In genomic region chr9:37592108-37592951, GRCh38 we compare ENCODE assay signal across 8 cellular contexts. TPM values are rescaled to one million over a fixed set of nuclear protein-coding genes. Genes with fewer than 3 reads are reported as not detected.
A peak's percentile ranks its signal among the peaks of the same experiment; 100 is the strongest.
DNase-seq lines count a peak whose midpoint lies in the region; ATAC-seq and TF ChIP-seq lines count a peak whose summit lies in the region.

Gene TOMM5 (minus strand): TSS chr9:37592597. CDS start chr9:37592532, 65 bp downstream.

- H3K9ac ChIP-seq in mucosa of rectum (ENCODE audit: low read depth in 1 of 2, low read length in 2 of 2): peak within 1 kb of the TSS; percentile 93 to 95

- H3K79me2 ChIP-seq in PC-9 (ENCODE audit: low read depth): peaks cover 40% of the 10 kb centered on the region

- POLR2A ChIA-PET in PC-9 (lab: Charles Lee; ENCODE audit: unreplicated experiment): interaction anchor here (0.5 to 0.7 kb wide), 4 partner anchors 192 to 863 kb away, joined by 3 to 14 read pairs (median 4); no protein-coding TSS in a partner anchor

- H3K4me3 ChIP-seq in Jurkat, Clone E6-1 (ENCODE audit: low read length): peak within 1 kb of the TSS; percentile 99
- H3K4me3 ChIP-seq in PC-9 (peak within 1 kb of the TSS; percentile 64), mucosa of rectum (ENCODE audit: low read length in 2 of 2) (peak within 1 kb of the TSS; percentile 98 to 99)

- DNase-seq in DMS153 treated with DMSO at 0.1 percent for 48 hours (lab: John Stamatoyannopoulos, UW; ENCODE audit: unreplicated experiment) (peak; percentile 88), PC-9 (peak; percentile 75 to 76), erythroblast (lab: John Stamatoyannopoulos, UW) (peak; percentile 97)
- peak; percentile 90 for DNase-seq in Jurkat, Clone E6-1 (ENCODE audit: low read depth, low spot score)
- DNase-seq in activated T-cell treated with anti-CD3 and anti-CD28 coated beads, Interleukin-2, amount 50 U/mL, for 1 hour: peak; percentile 87
- DNase-seq in stimulated activated CD8-positive, alpha-beta memory T cell treated with anti-CD3 and anti-CD28 coated beads, Interleukin-4, amount 100 ng/mL, for 48 hours: peak; percentile 93

- peaks cover 15% of the 10 kb centered on the region for H4K20me1 ChIP-seq in PC-9 (ENCODE audit: insufficient read depth)

- H3K9me3 ChIP-seq in PC-9 (ENCODE audit: insufficient read depth, low read depth): no peaks in the 10 kb centered on the region
- H3K9me3 ChIP-seq in mucosa of rectum (ENCODE audit: control insufficient read depth in 2 of 2, low read length in 2 of 2): no peaks in the 10 kb centered on the region

- TF ChIP-seq POLR2A in erythroblast (IDR thresholded peaks at IDR 0.05; ENCODE audit: low read length): peak; percentile 96

- H3K9me2 ChIP-seq in PC-9 (ENCODE audit: insufficient read depth): no peaks in the 10 kb centered on the region

- H3K27ac ChIP-seq in PC-9: peak within 1 kb of the TSS; percentile 68
- H3K27ac ChIP-seq in mucosa of rectum (ENCODE audit: low read depth in 2 of 2, low read length in 2 of 2): peak within 1 kb of the TSS; percentile 75 to 83

- CTCF ChIA-PET in PC-9 (lab: Charles Lee): no interaction called here

- H3F3A ChIP-seq in PC-9 (ENCODE audit: insufficient read depth, low read depth): no peaks in the 10 kb centered on the region

- peak within 1 kb of the TSS; percentile 74 for H3K4me2 ChIP-seq in PC-9

- intact Hi-C loops in PC-9 (cut with micrococcal nuclease; ENCODE audit: unreplicated experiment): no loop called here

- H3K4me1 ChIP-seq in PC-9 (replicated peaks; ENCODE audit: insufficient read depth) (peaks cover 14% of the 10 kb centered on the region; the same call in 1 of the 2 replicates), mucosa of rectum (ENCODE audit: control insufficient read depth in 2 of 2, insufficient read depth in 2 of 2, low read length in 2 of 2) (peaks cover 15 to 17% of the 10 kb centered on the region in 2 donors)

- H3K27me3 ChIP-seq in PC-9 (ENCODE audit: insufficient read depth, low read depth) (no peaks in the 10 kb centered on the region), mucosa of rectum (ENCODE audit: control insufficient read depth in 2 of 2, insufficient read depth in 2 of 2, low read length in 2 of 2) (no peaks in the 10 kb centered on the region)

- TF ChIP-seq CTCF in PC-9 (conservative IDR thresholded peaks at IDR 0.05): no peak

- peak within 1 kb of the TSS; percentile 92 for H2AFZ ChIP-seq in PC-9

- TSS peak; percentile 66 for BruUV-seq in PC-9 (replicated peaks; lab: Mats Ljungman, UMichigan)

- peak; percentile 90 for ATAC-seq in GM21717 (IDR thresholded peaks at IDR 0.05; ENCODE audit: unreplicated experiment)

- H3K36me3 ChIP-seq in PC-9 (ENCODE audit: low read depth) (peaks cover 14% of the 10 kb centered on the region), mucosa of rectum (ENCODE audit: control insufficient read depth in 2 of 2, insufficient read depth in 2 of 2, low read length in 2 of 2) (peaks cover 14 to 17% of the 10 kb centered on the region in 2 donors)

RNA-seq across cellular contexts. Expression of gene TOMM5, which starts in this region (rescaled TPM):
- polyA plus RNA-seq in Jurkat, Clone E6-1 (2012; ENCODE audit: insufficient read depth, insufficient read length): 266 TPM
- 60.0 and 78.2 TPM in 2 replicates for total RNA-seq in PC-9 (2021)

Comparison
In these comparisons a context has a peak if more than half of its experiments do, and no peak if none do; other contexts are left out.
1. Peak in every context shown above with its lines: DNase-seq, ATAC-seq, H3K4me3 ChIP-seq and H3K27ac ChIP-seq.